Comparison of ENCODE assay signal across 8 cellular contexts in the genomic region with DNA sequence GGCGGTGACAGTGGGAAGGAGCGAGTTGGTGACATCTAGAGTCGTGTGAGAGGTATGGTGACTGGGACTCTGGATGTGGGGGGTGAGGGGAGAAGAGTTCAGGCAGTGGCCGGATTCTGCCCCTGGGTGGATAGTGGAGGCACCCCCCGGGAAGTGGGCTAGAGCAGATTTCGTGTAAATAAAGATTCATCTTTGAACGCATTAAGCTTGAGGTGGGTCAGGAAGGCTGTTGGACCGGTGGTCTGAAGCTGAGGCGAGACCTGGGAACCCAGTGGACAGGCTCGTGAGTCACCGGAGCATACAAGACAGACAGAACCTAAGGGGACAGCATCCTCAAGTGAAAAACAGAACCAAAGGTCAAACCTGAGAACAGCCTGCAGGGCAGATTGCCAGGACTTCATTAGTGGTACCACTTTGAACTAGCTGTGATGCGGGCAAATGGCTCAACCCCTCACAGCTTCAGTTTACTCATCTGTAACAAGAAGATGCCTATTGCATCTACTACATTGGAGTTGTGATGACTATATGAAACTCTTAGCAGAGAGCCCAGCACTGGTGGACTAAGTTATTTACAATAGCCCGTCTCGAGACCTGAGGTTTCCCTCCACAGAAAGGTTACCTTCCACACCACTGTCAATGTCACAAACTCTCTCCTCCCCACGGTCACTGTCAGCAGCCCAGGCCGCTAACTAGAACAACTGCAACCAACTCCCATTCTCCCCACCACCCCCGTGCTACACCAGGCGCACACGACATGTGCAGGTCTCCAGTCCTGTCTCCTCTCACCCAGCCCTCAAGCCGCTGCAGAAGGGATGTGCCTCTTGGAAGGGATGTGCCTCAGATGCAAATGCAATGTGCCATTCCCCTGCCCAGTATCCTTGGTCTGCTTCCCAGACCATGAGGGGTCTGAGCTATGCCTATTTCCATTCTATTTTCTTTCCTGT. TPM values are rescaled to one million over a fixed set of nuclear protein-coding genes. Genes with fewer than 3 reads are reported as not detected.
DNase-seq lines count a peak whose midpoint lies in the region; ATAC-seq, FAIRE-seq and TF ChIP-seq lines count a peak whose summit lies in the region.

No MANE protein-coding gene starts in this region.

- H3K36me3 Mint-ChIP-seq in activated naive CD4-positive, alpha-beta T cell treated with anti-CD3 and anti-CD28 coated beads, Interleukin-2, amount 50 U/mL, for 24 hours = peaks cover 3% of the 10 kb centered on the region
- H3K36me3 Mint-ChIP-seq in immature natural killer cell = no peaks in the 10 kb centered on the region

- TF ChIP-seq POLR2A in H54 (IDR thresholded peaks at IDR 0.05; ENCODE audit: low read depth, low read length) = no peak

- H3K4me3 ChIP-seq in stomach smooth muscle (ENCODE audit: low read length in 2 of 2) = peak overlapping the region; percentile 83 to 84

- H3K4me3 Mint-ChIP-seq in activated naive CD4-positive, alpha-beta T cell treated with anti-CD3 and anti-CD28 coated beads, Interleukin-2, amount 50 U/mL, for 24 hours = peak overlapping the region; percentile 92
- peak overlapping the region; percentile 90 to 95 (median 94) for H3K4me3 Mint-ChIP-seq in immature natural killer cell

- no peak for FAIRE-seq in H54 (lab: Jason Lieb, UNC)

- DNase-seq in immature natural killer cell (no peak), H54 (ENCODE audit: insufficient read length, low spot score) (no peak)

- peak overlapping the region; percentile 97 for H3K27ac Mint-ChIP-seq in activated naive CD4-positive, alpha-beta T cell treated with anti-CD3 and anti-CD28 coated beads, Interleukin-2, amount 50 U/mL, for 24 hours
- peak overlapping the region; percentile 29 to 92 (median 82) for H3K27ac Mint-ChIP-seq in immature natural killer cell

- H3K4me1 ChIP-seq in ES-I3 (ENCODE audit: insufficient read depth, low read length) = peaks cover 7% of the 10 kb centered on the region
- H3K4me1 ChIP-seq in stomach smooth muscle (ENCODE audit: control insufficient read depth, insufficient read depth, low read length) = peaks cover 22% of the 10 kb centered on the region

- H3K27ac ChIP-seq in stomach smooth muscle (ENCODE audit: low read length) = peak overlapping the region; percentile 18

- no peaks in the 10 kb centered on the region for H3K9me3 Mint-ChIP-seq in activated naive CD4-positive, alpha-beta T cell treated with anti-CD3 and anti-CD28 coated beads, Interleukin-2, amount 50 U/mL, for 24 hours
- no peaks in the 10 kb centered on the region for H3K9me3 Mint-ChIP-seq in immature natural killer cell

- H3K4me1 Mint-ChIP-seq in activated naive CD4-positive, alpha-beta T cell treated with anti-CD3 and anti-CD28 coated beads, Interleukin-2, amount 50 U/mL, for 24 hours = peaks cover 41% of the 10 kb centered on the region
- peaks cover 24% of the 10 kb centered on the region in 2 donors for H3K4me1 Mint-ChIP-seq in immature natural killer cell

- H3K36me3 ChIP-seq in ES-I3 (ENCODE audit: insufficient read depth, low read length) (no peaks in the 10 kb centered on the region), stomach smooth muscle (ENCODE audit: control insufficient read depth in 2 of 2, insufficient read depth in 2 of 2, low read length in 2 of 2) (no peaks in the 10 kb centered on the region)

- H3K9ac ChIP-seq in ES-I3 (ENCODE audit: low read depth, low read length) = peak overlapping the region; percentile 88
- peak overlapping the region; percentile 42 to 55 for H3K9ac ChIP-seq in stomach smooth muscle (ENCODE audit: low read length in 2 of 2)

- H3K9me3 ChIP-seq in ES-I3 (ENCODE audit: control insufficient read depth, insufficient read depth, low read length) (no peaks in the 10 kb centered on the region), stomach smooth muscle (ENCODE audit: control insufficient read depth in 2 of 2, low read length in 2 of 2) (no peaks in the 10 kb centered on the region)

- no peaks in the 10 kb centered on the region for H3K27me3 Mint-ChIP-seq in activated naive CD4-positive, alpha-beta T cell treated with anti-CD3 and anti-CD28 coated beads, Interleukin-2, amount 50 U/mL, for 24 hours
- peaks cover 8 to 12% (median 10%) of the 10 kb centered on the region in 3 donors for H3K27me3 Mint-ChIP-seq in immature natural killer cell (ENCODE audit: low read depth in 3 of 3)

- peak; percentile 4 for ATAC-seq in HG03432 (IDR thresholded peaks at IDR 0.05; ENCODE audit: unreplicated experiment)
- ATAC-seq in HG03280 (IDR thresholded peaks at IDR 0.05; ENCODE audit: unreplicated experiment) = no peak
- ATAC-seq in GM18511 (IDR thresholded peaks at IDR 0.05; ENCODE audit: unreplicated experiment) = no peak

- H3K27me3 ChIP-seq in stomach smooth muscle (ENCODE audit: control insufficient read depth in 1 of 2, insufficient read depth in 2 of 2, low read length in 2 of 2) = no peaks in the 10 kb centered on the region

RNA-seq across cellular contexts. Expression of gene CLN6, which starts 0.9 kb away (rescaled TPM):
- 1 to 10 TPM; 1.3 to 2.5 (median 2.3) TPM for polyA plus RNA-seq in immature natural killer cell

RNA-seq across cellular contexts. Expression of gene CALML4, which starts 25.3 kb away (rescaled TPM):
- 1 to 10 TPM in 1 of 3 donors, under 1 TPM in 1, not detected in 1; 0.37 to 4.2 TPM for polyA plus RNA-seq in immature natural killer cell

RNA-seq across cellular contexts. Expression of gene FEM1B, which starts 47.1 kb away (rescaled TPM):
- 10 to 100 TPM in 2 of 3 donors, 1 to 10 TPM in 1; 6.1 to 25.9 (median 18.4) TPM for polyA plus RNA-seq in immature natural killer cell
